Comparison of ENCODE assay signal across 13 cellular contexts in the genomic region with DNA sequence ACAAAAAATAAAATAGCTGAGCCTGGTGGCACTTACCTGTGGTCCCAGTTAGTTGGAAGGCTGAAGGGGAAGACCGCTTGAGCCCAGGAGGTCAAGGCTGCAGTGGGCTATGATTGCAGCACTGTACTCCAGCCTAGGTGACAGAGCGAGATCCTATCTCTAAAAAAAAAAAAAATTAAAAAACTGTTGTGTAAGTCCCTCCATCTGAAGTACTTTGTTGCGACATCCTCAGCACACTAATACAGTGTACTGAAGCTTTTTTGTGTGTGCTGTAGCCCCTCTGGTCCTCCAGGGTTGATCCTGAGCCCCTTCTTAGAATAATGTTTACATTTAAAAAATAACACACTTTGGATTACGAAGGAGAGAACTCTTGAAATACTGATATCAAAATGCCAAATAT.
DNase-seq lines count a peak whose midpoint lies in the region; ATAC-seq and TF ChIP-seq lines count a peak whose summit lies in the region.
"Had no signal": no experiment of that assay in that cellular context is flagged by ENCODE, and none has a peak within 500 bp of the region (broad histone marks: within the 10 kb centered on the region; RNA-seq: fewer than 3 reads in every experiment).

No MANE protein-coding gene starts in this region.

- H3K4me1 ChIP-seq in ACC112 (ENCODE audit: control insufficient read depth, insufficient read depth, low read length, unreplicated experiment) (peaks cover 19% of the 10 kb centered on the region), lower lobe of right lung (peaks cover 41% of the 10 kb centered on the region), osteoblast (ENCODE audit: insufficient read depth, low read length) (peaks cover 12% of the 10 kb centered on the region)

- H3K27me3 Mint-ChIP-seq in activated T-helper 2 cell treated with anti-CD3 and anti-CD28 coated beads, Interferon-gamma antibody, Interleukin-2, Interleukin-4, amounts not matched to agents 10 μg/mL and 5 μg/mL and 100 μg/mL, durations not matched to agents 14 hours and 24 hours and 36 hours (ENCODE audit: low read depth): no peaks in the 10 kb centered on the region
- H3K27me3 Mint-ChIP-seq: activated B cell treated with CpG ODN at 0.5 μM for 24 hours had no signal

- H3K9me3 Mint-ChIP-seq in activated T-helper 2 cell treated with anti-CD3 and anti-CD28 coated beads, Interferon-gamma antibody, Interleukin-2, Interleukin-4, amounts not matched to agents 10 μg/mL and 5 μg/mL and 100 μg/mL, durations not matched to agents 14 hours and 24 hours and 36 hours: peaks cover 3% of the 10 kb centered on the region
- H3K9me3 Mint-ChIP-seq: activated B cell treated with CpG ODN at 0.5 μM for 24 hours had no signal

- peaks cover 57% of the 10 kb centered on the region for H3K4me1 Mint-ChIP-seq in activated T-helper 2 cell treated with anti-CD3 and anti-CD28 coated beads, Interferon-gamma antibody, Interleukin-2, Interleukin-4, amounts not matched to agents 10 μg/mL and 5 μg/mL and 100 μg/mL, durations not matched to agents 14 hours and 24 hours and 36 hours (ENCODE audit: low read depth)

- H3K36me3 ChIP-seq in ACC112 (ENCODE audit: insufficient read depth, low read length) (no peaks in the 10 kb centered on the region), lower lobe of right lung (no peaks in the 10 kb centered on the region), osteoblast (ENCODE audit: insufficient read depth, low read length) (no peaks in the 10 kb centered on the region)

- no peak overlapping the region for H3K4me2 ChIP-seq in osteoblast (ENCODE audit: insufficient read depth, low read length)

- H3K27me3 ChIP-seq in ACC112 (ENCODE audit: insufficient read depth, low read length) (no peaks in the 10 kb centered on the region), lower lobe of right lung (ENCODE audit: low read depth) (no peaks in the 10 kb centered on the region), osteoblast (ENCODE audit: insufficient read depth, low read length) (no peaks in the 10 kb centered on the region)

- H3K79me2 ChIP-seq in ACC112 (ENCODE audit: control insufficient read depth, insufficient read depth, low read length, unreplicated experiment): no peaks in the 10 kb centered on the region
- H3K79me2 ChIP-seq in osteoblast (ENCODE audit: insufficient read depth, low read length): no peaks in the 10 kb centered on the region

- H3K4me3 ChIP-seq in ACC112 (ENCODE audit: low read depth, low read length): no peak overlapping the region
- H3K4me3 ChIP-seq in lower lobe of right lung: no peak overlapping the region
- H3K4me3 ChIP-seq in osteoblast (ENCODE audit: insufficient read depth, low read length): no peak overlapping the region

- no peak overlapping the region for H3K4me3 Mint-ChIP-seq in activated T-helper 2 cell treated with anti-CD3 and anti-CD28 coated beads, Interferon-gamma antibody, Interleukin-2, Interleukin-4, amounts not matched to agents 10 μg/mL and 5 μg/mL and 100 μg/mL, durations not matched to agents 14 hours and 24 hours and 36 hours (ENCODE audit: low read depth)
- H3K4me3 Mint-ChIP-seq: activated B cell treated with CpG ODN at 0.5 μM for 24 hours had no signal

- peaks cover 19% of the 10 kb centered on the region for H3K36me3 Mint-ChIP-seq in activated T-helper 2 cell treated with anti-CD3 and anti-CD28 coated beads, Interferon-gamma antibody, Interleukin-2, Interleukin-4, amounts not matched to agents 10 μg/mL and 5 μg/mL and 100 μg/mL, durations not matched to agents 14 hours and 24 hours and 36 hours (ENCODE audit: low read depth)
- H3K36me3 Mint-ChIP-seq: naive B cell had no signal

- TF ChIP-seq CTCF in lower lobe of right lung (IDR thresholded peaks at IDR 0.05) (no peak), osteoblast (IDR thresholded peaks at IDR 0.05; ENCODE audit: extremely low read depth, low read depth, low read length) (no peak)

- no peak overlapping the region for H2AFZ ChIP-seq in ACC112 (ENCODE audit: low read length, unreplicated experiment)
- H2AFZ ChIP-seq in osteoblast (ENCODE audit: low read length): no peak overlapping the region

- peak; percentile 53 to 57 for ATAC-seq in lower lobe of right lung
- no peak for ATAC-seq in GM21390 (IDR thresholded peaks at IDR 0.05; ENCODE audit: unreplicated experiment)
- ATAC-seq: Right ventricle myocardium inferior had no signal

- H3K27ac Mint-ChIP-seq in activated T-helper 2 cell treated with anti-CD3 and anti-CD28 coated beads, Interferon-gamma antibody, Interleukin-2, Interleukin-4, amounts not matched to agents 10 μg/mL and 5 μg/mL and 100 μg/mL, durations not matched to agents 14 hours and 24 hours and 36 hours: peak overlapping the region; percentile 33

- H4K20me1 ChIP-seq in osteoblast (ENCODE audit: insufficient read depth, low read length): no peaks in the 10 kb centered on the region

- DNase-seq in HCEC 1CT: peak; percentile 30
- DNase-seq in activated T-helper 2 cell treated with anti-CD3 and anti-CD28 coated beads, Interferon-gamma antibody, Interleukin-2, Interleukin-4, amounts not matched to agents 10 μg/mL and 5 μg/mL and 100 μg/mL, durations not matched to agents 14 hours and 24 hours and 36 hours (ENCODE audit: low spot score): no peak
- no peak for DNase-seq in lower lobe of right lung
- DNase-seq in HPDE6-E6E7 (ENCODE audit: extremely low spot score): no peak
- no peak for DNase-seq in osteoblast (ENCODE audit: insufficient read length, low spot score, missing footprints)
- DNase-seq in NCI-H69 (lab: John Stamatoyannopoulos, UW): no peak
- DNase-seq: activated B cell treated with CpG ODN at 0.5 μM for 24 hours, Kasumi-1, naive B cell, NCI-H446 had no signal

- intact Hi-C loops in activated T-helper 2 cell treated with anti-CD3 and anti-CD28 coated beads, Interferon-gamma antibody, Interleukin-2, Interleukin-4, amounts not matched to agents 10 μg/mL and 5 μg/mL and 100 μg/mL, durations not matched to agents 14 hours and 24 hours and 36 hours (cut with micrococcal nuclease): loop anchor here (5.0 to 10.0 kb wide), 3 partner anchors 132 to 979 kb away; no protein-coding TSS in a partner anchor
- intact Hi-C loops in lower lobe of right lung (cut with DNase I): no loop called here

- H3K9me3 ChIP-seq in lower lobe of right lung (no peaks in the 10 kb centered on the region), osteoblast (ENCODE audit: low read depth, low read length) (no peaks in the 10 kb centered on the region)

- H3K27ac ChIP-seq in ACC112 (ENCODE audit: low read depth, low read length) (0 out of 2 replicates have a peak overlapping the region, but pooled peaks have one; percentile 70), lower lobe of right lung (peak overlapping the region; percentile 84), osteoblast (ENCODE audit: low read depth, low read length) (no peak overlapping the region)
